In the genomic region with DNA sequence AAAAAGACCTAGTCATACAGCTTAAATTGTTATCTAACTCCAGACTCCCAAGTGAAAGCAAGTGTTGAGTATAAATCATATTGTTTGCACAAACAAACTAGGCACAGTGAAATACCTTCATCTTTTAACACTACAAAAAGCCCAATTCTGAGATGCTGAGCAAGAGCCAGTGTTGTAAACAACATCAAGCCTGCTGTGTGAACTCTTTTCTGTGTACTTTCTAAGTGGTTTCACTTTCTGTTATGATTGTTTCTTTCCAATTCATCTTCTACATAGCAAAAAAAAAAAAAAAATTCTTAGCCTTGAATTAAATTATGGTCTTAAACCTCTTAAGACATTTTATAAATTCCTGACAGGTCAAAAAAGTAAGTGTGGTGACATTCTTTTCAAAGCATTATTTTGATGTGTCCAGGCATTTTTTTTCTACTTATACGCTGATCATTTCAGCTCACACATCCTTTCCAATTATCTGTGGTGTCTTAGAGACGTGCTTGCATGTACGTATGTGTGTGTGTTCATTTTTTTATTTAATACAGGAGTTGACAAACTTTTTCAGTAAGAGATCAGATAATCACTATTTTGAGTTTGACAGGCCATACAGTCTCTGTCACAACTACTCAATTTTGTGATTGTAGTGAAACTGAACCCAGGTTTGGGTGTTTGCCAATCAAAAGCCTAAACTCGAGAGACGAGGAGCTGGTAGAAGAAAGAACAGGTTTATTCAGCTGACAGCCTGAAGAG, we compare ENCODE assay signal across 12 cellular contexts.
DNase-seq lines count a peak whose midpoint lies in the region; ATAC-seq and TF ChIP-seq lines count a peak whose summit lies in the region.
"Had no signal": no experiment of that assay in that cellular context is flagged by ENCODE, and none has a peak within 500 bp of the region (broad histone marks: within the 10 kb centered on the region; RNA-seq: fewer than 3 reads in every experiment).

No MANE protein-coding gene starts in this region.

- no peak for TF ChIP-seq CTCF in astrocyte of the spinal cord (IDR thresholded peaks at IDR 0.05; ENCODE audit: low read depth, low read length)
- no peak for TF ChIP-seq CTCF in parathyroid adenoma (IDR thresholded peaks at IDR 0.05)
- no peak for TF ChIP-seq CTCF in prostate gland (IDR thresholded peaks at IDR 0.05)

- DNase-seq in DMS53 (lab: John Stamatoyannopoulos, UW) (peak; percentile 57), Karpas-422 (no peak), astrocyte of the spinal cord (ENCODE audit: low read depth, low spot score) (peak; percentile 1), NCI-H1694 (lab: John Stamatoyannopoulos, UW) (no peak), prostate gland (ENCODE audit: low spot score) (no peak), glomerular visceral epithelial cell (ENCODE audit: extremely low spot score) (no peak)
- DNase-seq: activated naive CD4-positive, alpha-beta T cell treated with anti-CD3 and anti-CD28 coated beads, Interleukin-2, amount 10 ng/mL, durations not matched to agents 7 days and 5 days had no signal

- H3K27me3 ChIP-seq in Karpas-422 (ENCODE audit: low read length): no peaks in the 10 kb centered on the region
- H3K27me3 ChIP-seq in parathyroid adenoma (ENCODE audit: control insufficient read depth, insufficient read depth, low read length): no peaks in the 10 kb centered on the region
- H3K27me3 ChIP-seq in prostate gland (replicated peaks; ENCODE audit: insufficient read depth): no peaks in the 10 kb centered on the region
- H3K27me3 ChIP-seq: BLaER1 treated with 17β-estradiol and CSF1 and Interleukin-3, amounts not matched to agents 10 nM and 100 nM; pancreas had no signal

- ATAC-seq in HG02981 (IDR thresholded peaks at IDR 0.05; ENCODE audit: unreplicated experiment): no peak

- no peaks in the 10 kb centered on the region for H4K20me1 ChIP-seq in Karpas-422 (ENCODE audit: insufficient read depth, low read depth, low read length)
- H4K20me1 ChIP-seq: BLaER1 treated with 17β-estradiol and CSF1 and Interleukin-3, amounts not matched to agents 10 nM and 100 nM had no signal

- H2AFZ ChIP-seq in Karpas-422 (ENCODE audit: low read length) (peak overlapping the region; percentile 54; the same call in 1 of the 2 replicates), parathyroid adenoma (no peak overlapping the region)
- H2AFZ ChIP-seq: GM23338 had no signal

- H3K36me3 ChIP-seq in Karpas-422 (ENCODE audit: insufficient read depth, low read length): no peaks in the 10 kb centered on the region
- H3K36me3 ChIP-seq in parathyroid adenoma (ENCODE audit: control insufficient read depth, insufficient read depth, low read length): no peaks in the 10 kb centered on the region
- no peaks in the 10 kb centered on the region for H3K36me3 ChIP-seq in prostate gland
- H3K36me3 ChIP-seq: BLaER1 treated with 17β-estradiol and CSF1 and Interleukin-3, amounts not matched to agents 10 nM and 100 nM; pancreas had no signal

- peaks cover 5% of the 10 kb centered on the region; the same call in 1 of the 2 replicates for H3K4me1 ChIP-seq in Karpas-422 (ENCODE audit: low read length)
- H3K4me1 ChIP-seq in parathyroid adenoma: no peaks in the 10 kb centered on the region
- H3K4me1 ChIP-seq in prostate gland (replicated peaks): no peaks in the 10 kb centered on the region
- H3K4me1 ChIP-seq: BLaER1 treated with 17β-estradiol and CSF1 and Interleukin-3, amounts not matched to agents 10 nM and 100 nM; pancreas had no signal

- H3K4me3 ChIP-seq in Karpas-422 (ENCODE audit: low read length) (peak overlapping the region; percentile 58), astrocyte of the spinal cord (ENCODE audit: low read depth, low read length) (no peak overlapping the region), parathyroid adenoma (ENCODE audit: low read depth, low read length) (peak overlapping the region; percentile 64), prostate gland (peak overlapping the region in 1 of 2 donors; percentile 12)
- H3K4me3 ChIP-seq: BLaER1 treated with 17β-estradiol and CSF1 and Interleukin-3, amounts not matched to agents 10 nM and 100 nM; GM23338; pancreas had no signal

- H3K79me2 ChIP-seq in Karpas-422 (ENCODE audit: low read length) (no peaks in the 10 kb centered on the region), parathyroid adenoma (no peaks in the 10 kb centered on the region)

- H3K27ac ChIP-seq in Karpas-422 (ENCODE audit: low read length) (no peak overlapping the region), parathyroid adenoma (no peak overlapping the region), prostate gland (no peak overlapping the region)
- H3K27ac ChIP-seq: BLaER1 treated with 17β-estradiol and CSF1 and Interleukin-3, amounts not matched to agents 10 nM and 100 nM; pancreas had no signal

- H3K9me3 ChIP-seq in Karpas-422 (ENCODE audit: low read length) (0 out of 2 replicates have a peak, but pooled peaks cover 2% of the 10 kb centered on the region), parathyroid adenoma (ENCODE audit: control insufficient read depth, low read length) (no peaks in the 10 kb centered on the region), prostate gland (no peaks in the 10 kb centered on the region)
- H3K9me3 ChIP-seq: pancreas had no signal

- in situ Hi-C loops in astrocyte of the spinal cord (cut with HindIII; ENCODE audit: low sequenced_read_pairs): no loop called here

- WGBS in prostate gland: 51% methylated on average over 5 of the region's 5 CpGs

- TF ChIP-seq POLR2A in prostate gland (IDR thresholded peaks at IDR 0.05): no peak

- intact Hi-C loops in prostate gland (cut with DNase I): no loop called here

- peak overlapping the region; percentile 50 for H3K9ac ChIP-seq in Karpas-422 (ENCODE audit: low read length)
- no peak overlapping the region for H3K9ac ChIP-seq in parathyroid adenoma
- H3K9ac ChIP-seq: BLaER1 treated with 17β-estradiol and CSF1 and Interleukin-3, amounts not matched to agents 10 nM and 100 nM had no signal

- no peaks in the 10 kb centered on the region for H3K9me2 ChIP-seq in Karpas-422 (replicated peaks; ENCODE audit: insufficient read depth, low read length)

- H3K4me2 ChIP-seq in Karpas-422 (ENCODE audit: low read depth, low read length, poor library complexity, severe bottlenecking) (peak overlapping the region; percentile 69), parathyroid adenoma (ENCODE audit: low read length) (peak overlapping the region; percentile 61)
- H3K4me2 ChIP-seq: BLaER1 treated with 17β-estradiol and CSF1 and Interleukin-3, amounts not matched to agents 10 nM and 100 nM; GM23338 had no signal

Comparison
In these comparisons a context has a peak if more than half of its experiments do, and no peak if none do; other contexts are left out.
1. DNase-seq: peak in DMS53 (single experiment) and astrocyte of the spinal cord (single experiment); none in Karpas-422 (single experiment), NCI-H1694 (single experiment), prostate gland (single experiment) and glomerular visceral epithelial cell (single experiment).